In genomic region chr19:45087531-45087930, GRCh38 we compare ENCODE assay signal across 11 cellular contexts. TPM values are rescaled to one million over a fixed set of nuclear protein-coding genes. Genes with fewer than 3 reads are reported as not detected.
DNase-seq lines count a peak whose midpoint lies in the region; ATAC-seq and TF ChIP-seq lines count a peak whose summit lies in the region.
"Had no signal": no experiment of that assay in that cellular context is flagged by ENCODE, and none has a peak within 500 bp of the region (broad histone marks: within the 10 kb centered on the region; RNA-seq: fewer than 3 reads in every experiment).

No MANE protein-coding gene starts in this region.

- CTCF ChIA-PET in CD8-positive, alpha-beta T cell (lab: Charles Lee) = interaction anchor here (1.0 to 1.3 kb wide), 2 partner anchors 26 to 39 kb away, joined by 3 to 4 read pairs; no protein-coding TSS in a partner anchor

- H3K36me3 ChIP-seq in CD8-positive, alpha-beta T cell (ENCODE audit: insufficient read depth, low read length) = peaks cover 7% of the 10 kb centered on the region

- peaks cover 28% of the 10 kb centered on the region for H3K4me1 ChIP-seq in CD8-positive, alpha-beta T cell (ENCODE audit: insufficient read depth, low read length)

- H3K4me3 Mint-ChIP-seq in CD8-positive, alpha-beta T cell = peak overlapping the region; percentile 40
- H3K4me3 Mint-ChIP-seq in immature natural killer cell = peak overlapping the region; percentile 61 to 94 (median 78)

- no peaks in the 10 kb centered on the region for H3K9me3 Mint-ChIP-seq in CD8-positive, alpha-beta T cell
- no peaks in the 10 kb centered on the region for H3K9me3 Mint-ChIP-seq in immature natural killer cell

- peak overlapping the region; percentile 69 for H3K27ac Mint-ChIP-seq in CD8-positive, alpha-beta T cell
- H3K27ac Mint-ChIP-seq in immature natural killer cell = peak overlapping the region; percentile 90 to 95 (median 90)

- in situ Hi-C loops in G401 (cut with HindIII; ENCODE audit: low sequenced_read_pairs) = no loop called here

- H3K27ac ChIP-seq in CD8-positive, alpha-beta T cell (ENCODE audit: low read depth, low read length) = no peak overlapping the region
- H3K27ac ChIP-seq: left lung, psoas muscle had no signal

- no peaks in the 10 kb centered on the region for H3K9me3 ChIP-seq in CD8-positive, alpha-beta T cell (ENCODE audit: low read length)
- H3K9me3 ChIP-seq: left lung, psoas muscle had no signal

- peaks cover 41% of the 10 kb centered on the region for H3K4me1 Mint-ChIP-seq in CD8-positive, alpha-beta T cell (ENCODE audit: low read depth)
- peaks cover 62 to 67% of the 10 kb centered on the region in 2 donors for H3K4me1 Mint-ChIP-seq in immature natural killer cell

- no peak overlapping the region for H3K4me3 ChIP-seq in CD8-positive, alpha-beta T cell (ENCODE audit: low read depth, low read length)
- H3K4me3 ChIP-seq: left lung, psoas muscle had no signal

- intact Hi-C loops in CD8-positive, alpha-beta T cell (cut with DNase I, micrococcal nuclease) = no loop called here

- peak; percentile 33 to 89 (median 62) for DNase-seq in CD8-positive, alpha-beta T cell
- peak; percentile 43 to 60 (median 55) for DNase-seq in T-helper 1 cell
- peak; percentile 42 for DNase-seq in activated T-helper 1 cell treated with Interleukin-2 at 50 U/mL for 16 hours (ENCODE audit: low read depth)
- DNase-seq in immature natural killer cell = peak; percentile 89 to 93 (median 91)
- no peak for DNase-seq in G401 (ENCODE audit: low spot score)
- DNase-seq in NK-92 (lab: John Stamatoyannopoulos, UW; ENCODE audit: unreplicated experiment) = no peak
- DNase-seq in hepatic stellate cell (ENCODE audit: low spot score) = no peak
- DNase-seq: foreskin melanocyte, left lung, psoas muscle had no signal

- H3K36me3 Mint-ChIP-seq in CD8-positive, alpha-beta T cell = peaks cover 19% of the 10 kb centered on the region
- H3K36me3 Mint-ChIP-seq in immature natural killer cell = peaks cover 4 to 9% (median 8%) of the 10 kb centered on the region in 3 donors

- POLR2A ChIA-PET in CD8-positive, alpha-beta T cell (lab: Charles Lee) = interaction anchor here (1.4 kb wide), 1 partner anchor 9 kb away, joined by 6 read pairs; the partner anchor contains the start of gene GEMIN7

- TF ChIP-seq CTCF in CD8-positive, alpha-beta T cell (IDR thresholded peaks at IDR 0.05) = no peak

- H3K27me3 ChIP-seq in CD8-positive, alpha-beta T cell (ENCODE audit: insufficient read depth, low read length) = no peaks in the 10 kb centered on the region
- H3K27me3 ChIP-seq: left lung had no signal

- ATAC-seq in CD8-positive, alpha-beta T cell = peak; percentile 82
- ATAC-seq in GM21576 (IDR thresholded peaks at IDR 0.05; ENCODE audit: unreplicated experiment) = no peak
- ATAC-seq: left lung, psoas muscle had no signal

- no peaks in the 10 kb centered on the region for H3K27me3 Mint-ChIP-seq in CD8-positive, alpha-beta T cell (ENCODE audit: low read depth)
- H3K27me3 Mint-ChIP-seq in immature natural killer cell (ENCODE audit: low read depth in 3 of 3) = peaks cover 7 to 21% (median 17%) of the 10 kb centered on the region in 3 donors

RNA-seq across cellular contexts. Expression of gene PPP1R37, which starts 5.4 kb away (rescaled TPM):
- 10 to 100 TPM; 19.3 to 19.9 TPM for total RNA-seq in CD8-positive, alpha-beta T cell
- polyA plus RNA-seq in immature natural killer cell = 1 to 10 TPM in 1 of 3 donors, under 1 TPM in 1, not detected in 1; 0.37 to 1.1 TPM
- total RNA-seq in G401 (2014; rRNA removed; shearing (Covaris generic)) = 28.6 and 42.6 TPM in 2 replicates

RNA-seq across cellular contexts. Expression of gene GEMIN7, which starts 8.5 kb away (rescaled TPM):
- 1 to 10 TPM; 7.2 to 7.7 TPM for total RNA-seq in CD8-positive, alpha-beta T cell
- polyA plus RNA-seq in immature natural killer cell = 100 to 1,000 TPM; 120 to 130 (median 123) TPM
- 93.1 and 100 TPM in 2 replicates for total RNA-seq in G401 (2014; rRNA removed; shearing (Covaris generic))

RNA-seq across cellular contexts. Expression of gene ZNF296, which starts 11.3 kb away (rescaled TPM):
- 1 to 10 TPM; 2.6 to 3.4 TPM for total RNA-seq in CD8-positive, alpha-beta T cell
- polyA plus RNA-seq in immature natural killer cell = 10 to 100 TPM in 2 of 3 donors, 1 to 10 TPM in 1; 4.0 to 25.6 (median 12.4) TPM
- total RNA-seq in G401 (2014; rRNA removed; shearing (Covaris generic)) = not detected in 2 replicates

RNA-seq across cellular contexts. Expression of gene CLASRP, which starts 48.7 kb away (rescaled TPM):
- 100 to 1,000 TPM; 144 to 153 TPM for total RNA-seq in CD8-positive, alpha-beta T cell
- polyA plus RNA-seq in immature natural killer cell = 1 to 10 TPM; 2.7 to 9.0 (median 2.9) TPM
- 12.1 and 23.8 TPM in 2 replicates for total RNA-seq in G401 (2014; rRNA removed; shearing (Covaris generic))

Comparison
In these comparisons a context has a peak if more than half of its experiments do, and no peak if none do; other contexts are left out.
1. DNase-seq: peak in CD8-positive, alpha-beta T cell (7 of 7), T-helper 1 cell (5 of 5), activated T-helper 1 cell treated with Interleukin-2 at 50 U/mL for 16 hours (single experiment) and immature natural killer cell (3 of 3); none in G401 (single experiment), NK-92 (single experiment) and hepatic stellate cell (single experiment).
2. RNA of gene GEMIN7, which starts 8.5 kb away (total RNA-seq): 93.1 to 100 TPM in G401; 7.2 to 7.7 TPM in CD8-positive, alpha-beta T cell; every median in the first group is over 10 times any median in the second.